In genomic region chr9:97506264-97506663, GRCh38 we compare ENCODE assay signal across 21 cellular contexts. TPM values are rescaled to one million over a fixed set of nuclear protein-coding genes. Genes with fewer than 3 reads are reported as not detected.
"Had no signal": no experiment of that assay in that cellular context is flagged by ENCODE, and none has a peak within 500 bp of the region (broad histone marks: within the 10 kb centered on the region; RNA-seq: fewer than 3 reads in every experiment).

No MANE protein-coding gene starts in this region.

- H3K27me3 ChIP-seq: right lobe of liver, thyroid gland had no signal

- FAIRE-seq: colon had no signal

- H3K9me3 ChIP-seq: heart left ventricle, mucosa of descending colon, neutrophil, right lobe of liver, suprapubic skin, thyroid gland, upper lobe of right lung had no signal

- H3K36me3 ChIP-seq: heart left ventricle, neutrophil, right lobe of liver, suprapubic skin, thyroid gland, upper lobe of right lung had no signal

- ATAC-seq: effector memory CD8-positive, alpha-beta T cell; heart left ventricle; left lobe of liver; mucosa of descending colon; naive thymus-derived CD8-positive, alpha-beta T cell; right lobe of liver; stimulated activated effector memory CD8-positive, alpha-beta T cell treated with anti-CD3 and anti-CD28 coated beads, Interleukin-12 subunit alpha, Interleukin-12 subunit beta, amount 100 ng/mL, for 72 hours; stimulated activated naive CD8-positive, alpha-beta T cell treated with anti-CD3 and anti-CD28 coated beads, Interleukin-15, Interleukin-2, amounts not matched to agents 100 U/mL and 50 U/mL, for 24 hours; upper lobe of right lung had no signal

- DNase-seq: effector memory CD8-positive, alpha-beta T cell; foreskin melanocyte; hippocampal formation; kidney glomerular epithelial cell; mammary epithelial cell; mucosa of descending colon; naive thymus-derived CD8-positive, alpha-beta T cell; posterior cingulate gyrus; right lobe of liver; stimulated activated CD4-positive, alpha-beta T cell treated with anti-CD3 and anti-CD28 coated beads, Interleukin-4, amount 100 ng/mL, for 1 hour; stimulated activated CD8-positive, alpha-beta memory T cell treated with anti-CD3 and anti-CD28 coated beads, Interleukin-4, amount 100 ng/mL, for 48 hours; stimulated activated naive CD8-positive, alpha-beta T cell treated with anti-CD3 and anti-CD28 coated beads, Interleukin-15, Interleukin-2, amounts not matched to agents 100 U/mL and 50 U/mL, for 24 hours; thyroid gland; upper lobe of right lung had no signal

- H3K4me3 ChIP-seq: heart left ventricle, mucosa of descending colon, right lobe of liver, suprapubic skin, thyroid gland, upper lobe of right lung had no signal

- H3K27ac ChIP-seq: neutrophil, right lobe of liver, suprapubic skin, upper lobe of right lung had no signal

RNA-seq across cellular contexts. Expression of gene TMOD1, which starts 4.8 kb away (rescaled TPM):
- total RNA-seq: osteoblast had no signal
